Comparison of ENCODE assay signal across 13 cellular contexts in genomic region chr4:2415213-2415612, GRCh38. TPM values are rescaled to one million over a fixed set of nuclear protein-coding genes. Genes with fewer than 3 reads are reported as not detected.
"Had no signal": no experiment of that assay in that cellular context is flagged by ENCODE, and none has a peak within 500 bp of the region (broad histone marks: within the 10 kb centered on the region; RNA-seq: fewer than 3 reads in every experiment).

No MANE protein-coding gene starts in this region.

- H3K36me3 ChIP-seq: left ventricle myocardium inferior, tibial nerve had no signal

- H3K4me3 ChIP-seq: tibial nerve had no signal

- H3K4me3 Mint-ChIP-seq: activated CD8-positive, alpha-beta T cell treated with anti-CD3 and anti-CD28 coated beads for 36 hours had no signal

- H3K9me3 ChIP-seq: left ventricle myocardium inferior, tibial nerve had no signal

- DNase-seq: activated CD8-positive, alpha-beta T cell treated with anti-CD3 and anti-CD28 coated beads for 36 hours; activated naive CD8-positive, alpha-beta T cell treated with anti-CD3 and anti-CD28 coated beads, Interleukin-2, amount 10 ng/mL, durations not matched to agents 7 days and 5 days; aorta; foreskin melanocyte; left ventricle myocardium inferior; T1000 had no signal

- H3K36me3 Mint-ChIP-seq: activated naive CD8-positive, alpha-beta T cell treated with anti-CD3 and anti-CD28 coated beads, Interleukin-2, amount 10 ng/mL, durations not matched to agents 7 days and 5 days had no signal

- H3K9me3 Mint-ChIP-seq: activated CD8-positive, alpha-beta T cell treated with anti-CD3 and anti-CD28 coated beads for 36 hours; activated naive CD8-positive, alpha-beta T cell treated with anti-CD3 and anti-CD28 coated beads, Interleukin-2, amount 10 ng/mL, durations not matched to agents 7 days and 5 days had no signal

- ATAC-seq: activated CD8-positive, alpha-beta T cell treated with anti-CD3 and anti-CD28 coated beads for 36 hours had no signal

RNA-seq across cellular contexts. Expression of gene CFAP99, which starts 3.5 kb away (rescaled TPM):
- total RNA-seq: activated CD8-positive, alpha-beta T cell treated with anti-CD3 and anti-CD28 coated beads for 36 hours; bronchial epithelial cell; chondrocyte; left ventricle myocardium inferior; mesenteric fat pad; skeletal muscle tissue; subcutaneous adipose tissue; tibial nerve had no signal
- polyA plus RNA-seq: aorta, keratinocyte had no signal
